ENCODE assay signal across 8 cellular contexts in genomic region chrX:134377537-134377936, GRCh38. TPM values are rescaled to one million over a fixed set of nuclear protein-coding genes. Genes with fewer than 3 reads are reported as not detected.
DNase-seq lines count a peak whose midpoint lies in the region; ATAC-seq lines count a peak whose summit lies in the region.

No MANE protein-coding gene starts in this region.

- no peak overlapping the region for H2AFZ ChIP-seq in neuron (ENCODE audit: low read depth, low read length)
- no peak overlapping the region for H2AFZ ChIP-seq in trophoblast cell (ENCODE audit: insufficient read depth, low read length, poor library complexity)

- H3K23ac ChIP-seq in trophoblast cell (ENCODE audit: low read length) = no peak overlapping the region

- H4K8ac ChIP-seq in trophoblast cell (ENCODE audit: low read depth, low read length) = no peak overlapping the region

- no peak overlapping the region for H3K27ac ChIP-seq in trophoblast cell (ENCODE audit: low read depth, low read length)

- H3K79me2 ChIP-seq in trophoblast cell (ENCODE audit: control insufficient read depth, insufficient read depth, low read length, poor library complexity) = no peaks in the 10 kb centered on the region

- peaks cover 10% of the 10 kb centered on the region for H3K4me1 Mint-ChIP-seq in activated naive CD8-positive, alpha-beta T cell treated with anti-CD3 and anti-CD28 coated beads for 36 hours

- H2AK5ac ChIP-seq in trophoblast cell (ENCODE audit: low read length) = no peak overlapping the region

- H3K4me3 ChIP-seq in neuron (ENCODE audit: low read length) (peak overlapping the region; percentile 23), trophoblast cell (ENCODE audit: low read depth, low read length) (no peak overlapping the region)

- DNase-seq in DMS153 treated with DMSO at 0.1 percent for 48 hours (lab: John Stamatoyannopoulos, UW; ENCODE audit: unreplicated experiment) = peak; percentile 20
- DNase-seq in DMS153 (lab: John Stamatoyannopoulos, UW) = no peak
- DNase-seq in NCI-H510A (lab: John Stamatoyannopoulos, UW) = peak; percentile 5
- peak; percentile 9 for DNase-seq in activated naive CD8-positive, alpha-beta T cell treated with anti-CD3 and anti-CD28 coated beads for 36 hours
- DNase-seq in trophoblast cell = no peak
- no peak for DNase-seq in activated gamma-delta T cell treated with Interleukin-2 at 50 U/mL for 16 hours

- WGBS in trophoblast cell (ENCODE audit: extremely low coverage, insufficient coverage, insufficient read length) = no CpG with 5 or more reads among the region's 5 CpGs

- H3K79me1 ChIP-seq in trophoblast cell (ENCODE audit: low read length) = peaks cover 4% of the 10 kb centered on the region

- H3K4me1 ChIP-seq in neuron (ENCODE audit: insufficient read depth, low read length) (peaks cover 15% of the 10 kb centered on the region), trophoblast cell (ENCODE audit: control insufficient read depth in 1 of 2, insufficient read depth in 2 of 2, low read length in 2 of 2) (no peaks in the 10 kb centered on the region)

- H3K4me3 Mint-ChIP-seq in activated naive CD8-positive, alpha-beta T cell treated with anti-CD3 and anti-CD28 coated beads for 36 hours = no peak overlapping the region

- H4K91ac ChIP-seq in trophoblast cell (ENCODE audit: low read depth, low read length) = no peak overlapping the region

- no peak overlapping the region for H3K14ac ChIP-seq in trophoblast cell (ENCODE audit: low read length)

- no peak overlapping the region for H4K12ac ChIP-seq in trophoblast cell (ENCODE audit: low read depth, low read length)

- no peaks in the 10 kb centered on the region for H3K27me3 ChIP-seq in neuron (ENCODE audit: insufficient read depth, low read length)
- no peaks in the 10 kb centered on the region for H3K27me3 ChIP-seq in trophoblast cell (ENCODE audit: insufficient read depth, low read length)

- peaks cover 15% of the 10 kb centered on the region for H3K36me3 Mint-ChIP-seq in activated naive CD8-positive, alpha-beta T cell treated with anti-CD3 and anti-CD28 coated beads for 36 hours

- no peak overlapping the region for H3K9ac ChIP-seq in trophoblast cell (ENCODE audit: low read length)

- no peak overlapping the region for H2BK120ac ChIP-seq in trophoblast cell (ENCODE audit: insufficient read depth, low read length, poor library complexity)

- H3K9me3 ChIP-seq in neuron (ENCODE audit: low read length) = no peaks in the 10 kb centered on the region
- no peaks in the 10 kb centered on the region for H3K9me3 ChIP-seq in trophoblast cell (ENCODE audit: insufficient read depth, low read depth, low read length)

- H3K4ac ChIP-seq in trophoblast cell (ENCODE audit: low read depth, low read length) = no peak overlapping the region

- no peak overlapping the region for H2BK12ac ChIP-seq in trophoblast cell (ENCODE audit: low read length)

- no peak overlapping the region for H3K27ac Mint-ChIP-seq in activated naive CD8-positive, alpha-beta T cell treated with anti-CD3 and anti-CD28 coated beads for 36 hours

- H3K27me3 Mint-ChIP-seq in activated naive CD8-positive, alpha-beta T cell treated with anti-CD3 and anti-CD28 coated beads for 36 hours = no peaks in the 10 kb centered on the region

- no peak overlapping the region for H3K18ac ChIP-seq in trophoblast cell (ENCODE audit: low read length)

- H3K4me2 ChIP-seq in trophoblast cell (ENCODE audit: low read length) = no peak overlapping the region

- H3K9me3 Mint-ChIP-seq in activated naive CD8-positive, alpha-beta T cell treated with anti-CD3 and anti-CD28 coated beads for 36 hours = no peaks in the 10 kb centered on the region

- peaks cover 21% of the 10 kb centered on the region for H3K36me3 ChIP-seq in neuron (ENCODE audit: insufficient read depth, low read length)
- H3K36me3 ChIP-seq in trophoblast cell (ENCODE audit: control insufficient read depth in 1 of 2, insufficient read depth in 2 of 2, low read length in 2 of 2) = peaks cover 5 to 6% of the 10 kb centered on the region in 2 experiments

- peak; percentile 27 for ATAC-seq in HG02588 (IDR thresholded peaks at IDR 0.05; ENCODE audit: unreplicated experiment)

- H2BK5ac ChIP-seq in trophoblast cell (ENCODE audit: low read depth, low read length, poor library complexity) = no peak overlapping the region

RNA-seq across cellular contexts. Expression of gene PHF6, which starts 4.4 kb away (rescaled TPM):
- 10 to 100 TPM; 70.3 to 74.9 TPM for total RNA-seq in activated naive CD8-positive, alpha-beta T cell treated with anti-CD3 and anti-CD28 coated beads for 36 hours
- polyA plus RNA-seq in trophoblast cell (2013) = 18.8 and 19.7 TPM in 2 replicates

Comparison
In these comparisons a context has a peak if more than half of its experiments do, and no peak if none do; other contexts are left out.
1. DNase-seq: peak in DMS153 treated with DMSO at 0.1 percent for 48 hours (single experiment), NCI-H510A (single experiment) and activated naive CD8-positive, alpha-beta T cell treated with anti-CD3 and anti-CD28 coated beads for 36 hours (single experiment); none in DMS153 (single experiment), trophoblast cell (0 of 2) and activated gamma-delta T cell treated with Interleukin-2 at 50 U/mL for 16 hours (single experiment).